ENCODE assay signal across 16 cellular contexts in the genomic region with DNA sequence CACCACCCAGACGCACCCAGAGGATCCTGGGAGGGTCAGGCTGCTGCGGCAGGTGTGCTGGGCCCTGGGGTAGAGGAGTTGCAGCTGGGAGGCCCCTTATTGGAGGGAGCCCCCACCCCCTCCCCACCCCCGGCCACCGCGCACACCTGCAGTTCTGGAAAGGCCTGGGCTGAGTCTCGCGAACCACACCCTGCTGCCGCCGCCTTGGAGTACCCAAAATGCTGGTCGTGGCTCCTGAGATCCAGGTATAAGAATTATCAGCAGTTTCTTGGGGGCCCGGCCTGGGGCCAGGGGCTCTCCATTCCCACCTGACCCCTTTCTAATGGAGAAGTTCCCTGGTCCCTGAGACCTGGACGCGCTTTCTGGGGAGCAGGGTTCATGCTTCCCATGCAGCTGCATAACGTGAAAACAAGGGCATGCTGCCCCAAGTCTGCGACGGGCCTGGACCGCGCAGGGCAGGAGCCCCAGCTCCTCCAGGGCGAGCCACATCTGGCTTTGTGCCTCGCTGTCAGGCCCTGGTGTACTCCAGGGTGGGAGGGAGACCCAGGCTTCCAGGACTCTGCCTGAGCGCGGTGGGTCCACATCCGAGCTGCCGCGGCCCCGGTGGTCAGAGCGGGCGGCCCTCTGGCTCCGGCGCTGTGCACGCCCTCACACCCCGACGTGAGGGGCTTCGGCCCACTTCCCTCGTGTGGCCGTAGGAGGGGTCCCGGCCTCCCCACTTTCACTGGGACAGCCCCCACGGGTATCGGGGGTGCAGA. TPM values are rescaled to one million over a fixed set of nuclear protein-coding genes. Genes with fewer than 3 reads are reported as not detected.
"Had no signal": no experiment of that assay in that cellular context is flagged by ENCODE, and none has a peak within 500 bp of the region (broad histone marks: within the 10 kb centered on the region; RNA-seq: fewer than 3 reads in every experiment).

No MANE protein-coding gene starts in this region.

- ATAC-seq: activated CD8-positive, alpha-beta T cell treated with anti-CD3 and anti-CD28 coated beads, Interleukin-2, amount 10 ng/mL, durations not matched to agents 7 days and 5 days; gastrocnemius medialis; heart left ventricle had no signal

- H3K4me3 Mint-ChIP-seq: activated CD8-positive, alpha-beta T cell treated with anti-CD3 and anti-CD28 coated beads, Interleukin-2, amount 10 ng/mL, durations not matched to agents 7 days and 5 days; nephron had no signal

- H3K36me3 Mint-ChIP-seq: immature natural killer cell had no signal

- DNase-seq: activated CD8-positive, alpha-beta memory T cell treated with anti-CD3 and anti-CD28 coated beads, Interleukin-2, amount 50 U/mL, for 4 hours; activated CD8-positive, alpha-beta T cell treated with anti-CD3 and anti-CD28 coated beads, Interleukin-2, amount 10 ng/mL, durations not matched to agents 7 days and 5 days; activated gamma-delta T cell treated with Interleukin-2 at 50 U/mL for 16 hours; activated T-cell treated with anti-CD3 and anti-CD28 coated beads, Interleukin-2, amount 50 U/mL, for 48 hours; dorsolateral prefrontal cortex; erythroblast; gastrocnemius medialis; heart left ventricle; immature natural killer cell; mesendoderm; sigmoid colon; WERI-Rb-1 had no signal

- H3K4me1 Mint-ChIP-seq: nephron had no signal

- H3K27ac ChIP-seq: gastrocnemius medialis, heart left ventricle, prostate gland, sigmoid colon, WERI-Rb-1 had no signal

- H3K9me3 Mint-ChIP-seq: nephron had no signal

- H3K4me1 ChIP-seq: prostate gland, sigmoid colon had no signal

- H3K9me3 ChIP-seq: gastrocnemius medialis, heart left ventricle, prostate gland, sigmoid colon, spleen had no signal

- H3K4me3 ChIP-seq: dorsolateral prefrontal cortex, gastrocnemius medialis, heart left ventricle, prostate gland, sigmoid colon, spleen had no signal

- H3K36me3 ChIP-seq: prostate gland, WERI-Rb-1 had no signal

- H3K27me3 ChIP-seq: gastrocnemius medialis had no signal

- H3K27ac Mint-ChIP-seq: nephron had no signal

RNA-seq across cellular contexts. Expression of a gene that starts 7.3 kb away (rescaled TPM):
- total RNA-seq: bronchial epithelial cell had no signal
